1 cellular context compared by ENCODE assay signal in genomic region chr11:47489395-47489755, GRCh38.
TF ChIP-seq lines count a peak whose summit lies in the region.

No MANE protein-coding gene starts in this region.

TF ChIP-seq in HEK293, 187 proteins besides CTCF, POLR2A, EP300 and RAD21 (continued from another document):
- TF ChIP-seq ZNF138 (tag by site-specific recombination; IDR thresholded peaks at IDR 0.05; ENCODE audit: borderline replicate concordance): no peak
